31 cellular contexts compared by ENCODE assay signal in genomic region chr5:107129051-107129450, GRCh38.
DNase-seq lines count a peak whose midpoint lies in the region; ATAC-seq and TF ChIP-seq lines count a peak whose summit lies in the region.
"Had no signal": no experiment of that assay in that cellular context is flagged by ENCODE, and none has a peak within 500 bp of the region (broad histone marks: within the 10 kb centered on the region; RNA-seq: fewer than 3 reads in every experiment).

No MANE protein-coding gene starts in this region.

- H2BK15ac ChIP-seq in mesenchymal stem cell (ENCODE audit: low read depth, poor library complexity, severe bottlenecking) = no peak overlapping the region

- no peak overlapping the region for H2BK12ac ChIP-seq in mesenchymal stem cell (ENCODE audit: low read length in 2 of 2)

- no peak for TF ChIP-seq RAD21 in SK-N-SH (IDR thresholded peaks at IDR 0.05; ENCODE audit: low read length)

- in situ Hi-C loops in GM13976 (cut with MboI; ENCODE audit: low sequenced_read_pairs, unreplicated experiment) = no loop called here

- H2AFZ ChIP-seq in SK-N-SH (ENCODE audit: low read depth) (no peak overlapping the region), mesenchymal stem cell (ENCODE audit: low read depth, low read length) (no peak overlapping the region)
- H2AFZ ChIP-seq: GM23338 had no signal

- H3K4me1 Mint-ChIP-seq in activated T-cell treated with anti-CD3 and anti-CD28 coated beads, Interleukin-2, amount 50 U/mL, for 72 hours (ENCODE audit: low read depth) = no peaks in the 10 kb centered on the region
- H3K4me1 Mint-ChIP-seq: activated CD4-positive, alpha-beta T cell treated with anti-CD3 and anti-CD28 coated beads, Interleukin-2, amount 10 ng/mL, durations not matched to agents 7 days and 5 days; activated naive CD4-positive, alpha-beta T cell treated with anti-CD3 and anti-CD28 coated beads, Interleukin-2, amount 50 U/mL, for 24 hours; GM23338 had no signal

- CTCF ChIA-PET in SK-N-SH (lab: Yijun Ruan, JAX) = no interaction called here

- no peaks in the 10 kb centered on the region for H3K36me3 Mint-ChIP-seq in activated T-cell treated with anti-CD3 and anti-CD28 coated beads, Interleukin-2, amount 50 U/mL, for 72 hours (ENCODE audit: insufficient read depth in 2 of 2)
- H3K36me3 Mint-ChIP-seq: activated naive CD4-positive, alpha-beta T cell treated with anti-CD3 and anti-CD28 coated beads, Interleukin-2, amount 50 U/mL, for 24 hours had no signal

- H3K79me1 ChIP-seq in mesenchymal stem cell (replicated peaks; ENCODE audit: low read length, poor library complexity, severe bottlenecking) = no peaks in the 10 kb centered on the region

- H3K9me2 ChIP-seq in SK-N-SH = no peaks in the 10 kb centered on the region

- H3K27me3 Mint-ChIP-seq in activated T-cell treated with anti-CD3 and anti-CD28 coated beads, Interleukin-2, amount 50 U/mL, for 72 hours (ENCODE audit: low read depth) = no peaks in the 10 kb centered on the region
- H3K27me3 Mint-ChIP-seq: activated CD4-positive, alpha-beta T cell treated with anti-CD3 and anti-CD28 coated beads, Interleukin-2, amount 10 ng/mL, durations not matched to agents 7 days and 5 days; activated naive CD4-positive, alpha-beta T cell treated with anti-CD3 and anti-CD28 coated beads, Interleukin-2, amount 50 U/mL, for 24 hours had no signal

- H3K14ac ChIP-seq in mesenchymal stem cell (ENCODE audit: low read length in 2 of 2) = no peak overlapping the region

- H3K4me3 ChIP-seq in SK-N-SH (ENCODE audit: low read depth in 2 of 2, low read length in 1 of 2) (no peak overlapping the region), choroid plexus epithelial cell (ENCODE audit: low read depth, low read length) (no peak overlapping the region), mesenchymal stem cell (ENCODE audit: insufficient read depth in 1 of 2, low read depth in 1 of 2, low read length in 2 of 2) (no peak overlapping the region)
- H3K4me3 ChIP-seq: ascending aorta, BLaER1, colonic mucosa, esophagus squamous epithelium, GM23338, prostate gland, sigmoid colon, stomach, upper lobe of right lung had no signal

- TF ChIP-seq CTCF in SK-N-SH (IDR thresholded peaks at IDR 0.05) (no peak), choroid plexus epithelial cell (conservative IDR thresholded peaks at IDR 0.05; ENCODE audit: low read depth, low read length) (no peak), GM13976 (IDR thresholded peaks at IDR 0.05; ENCODE audit: borderline replicate concordance, control extremely low read depth, extremely low read depth, insufficient read depth, missing control alignments) (no peak)

- no peak overlapping the region for H3K4ac ChIP-seq in mesenchymal stem cell (ENCODE audit: low read depth in 1 of 2, low read length in 2 of 2)

- H3K9me3 Mint-ChIP-seq in activated T-cell treated with anti-CD3 and anti-CD28 coated beads, Interleukin-2, amount 50 U/mL, for 72 hours = peaks cover 2 to 6% of the 10 kb centered on the region in 2 donors
- H3K9me3 Mint-ChIP-seq: activated CD4-positive, alpha-beta T cell treated with anti-CD3 and anti-CD28 coated beads, Interleukin-2, amount 10 ng/mL, durations not matched to agents 7 days and 5 days had no signal

- H2BK5ac ChIP-seq in mesenchymal stem cell (ENCODE audit: low read depth, low read length, poor library complexity, severe bottlenecking) = no peak overlapping the region

- no peak overlapping the region for H4K91ac ChIP-seq in mesenchymal stem cell (ENCODE audit: low read length)

- H3K9ac ChIP-seq in SK-N-SH = no peak overlapping the region
- no peak overlapping the region for H3K9ac ChIP-seq in mesenchymal stem cell (ENCODE audit: low read length)
- H3K9ac ChIP-seq: BLaER1 had no signal

- H3K9me3 ChIP-seq in SK-N-SH = peaks cover 9% of the 10 kb centered on the region; the same call in 1 of the 2 replicates
- H3K9me3 ChIP-seq in mesenchymal stem cell (ENCODE audit: control insufficient read depth, low read length) = peaks cover 14% of the 10 kb centered on the region
- H3K9me3 ChIP-seq: ascending aorta, BLaER1, colonic mucosa, esophagus squamous epithelium, prostate gland, sigmoid colon, stomach, upper lobe of right lung had no signal

- H3K4me3 Mint-ChIP-seq in activated T-cell treated with anti-CD3 and anti-CD28 coated beads, Interleukin-2, amount 50 U/mL, for 72 hours = no peak overlapping the region
- H3K4me3 Mint-ChIP-seq: activated CD4-positive, alpha-beta T cell treated with anti-CD3 and anti-CD28 coated beads, Interleukin-2, amount 10 ng/mL, durations not matched to agents 7 days and 5 days; activated naive CD4-positive, alpha-beta T cell treated with anti-CD3 and anti-CD28 coated beads, Interleukin-2, amount 50 U/mL, for 24 hours; GM23338 had no signal

- H3K27ac Mint-ChIP-seq in activated T-cell treated with anti-CD3 and anti-CD28 coated beads, Interleukin-2, amount 50 U/mL, for 72 hours = no peak overlapping the region
- H3K27ac Mint-ChIP-seq: activated CD4-positive, alpha-beta T cell treated with anti-CD3 and anti-CD28 coated beads, Interleukin-2, amount 10 ng/mL, durations not matched to agents 7 days and 5 days; activated naive CD4-positive, alpha-beta T cell treated with anti-CD3 and anti-CD28 coated beads, Interleukin-2, amount 50 U/mL, for 24 hours; GM23338 had no signal

- H2AK5ac ChIP-seq in mesenchymal stem cell (ENCODE audit: low read length, severe bottlenecking) = no peak overlapping the region

- no peaks in the 10 kb centered on the region for H3K79me2 ChIP-seq in SK-N-SH (ENCODE audit: insufficient read depth)

- H3K4me2 ChIP-seq in SK-N-SH (no peak overlapping the region), mesenchymal stem cell (ENCODE audit: low read length, poor library complexity, severe bottlenecking) (no peak overlapping the region)
- H3K4me2 ChIP-seq: BLaER1, GM23338 had no signal

- H3K27me3 ChIP-seq in SK-N-SH (ENCODE audit: insufficient read depth) (no peaks in the 10 kb centered on the region), mesenchymal stem cell (ENCODE audit: control insufficient read depth in 1 of 2, insufficient read depth in 1 of 2, low read length in 2 of 2) (no peaks in the 10 kb centered on the region)
- H3K27me3 ChIP-seq: ascending aorta, BLaER1, colonic mucosa, esophagus squamous epithelium, sigmoid colon, stomach, upper lobe of right lung had no signal

- no peak overlapping the region for H3K18ac ChIP-seq in mesenchymal stem cell (ENCODE audit: low read depth in 1 of 2, low read length in 2 of 2)

- no peaks in the 10 kb centered on the region for H4K20me1 ChIP-seq in SK-N-SH (ENCODE audit: insufficient read depth)
- H4K20me1 ChIP-seq: BLaER1 had no signal

- DNase-seq in H4 (ENCODE audit: low spot score) (peak; percentile 34), SK-N-SH (no peak), choroid plexus epithelial cell (ENCODE audit: low read depth) (peak; percentile 81), kidney glomerular epithelial cell (lab: John Stamatoyannopoulos, UW) (peak; percentile 24), mesenchymal stem cell (no peak), GM13976 (ENCODE audit: low spot score) (no peak)
- DNase-seq in activated T-cell treated with anti-CD3 and anti-CD28 coated beads, Interleukin-2, amount 50 U/mL, for 72 hours = no peak
- DNase-seq: ACHN; activated CD4-positive, alpha-beta T cell treated with anti-CD3 and anti-CD28 coated beads, Interleukin-2, amount 10 ng/mL, durations not matched to agents 7 days and 5 days; colonic mucosa; DMS53; esophagus squamous epithelium; GF-D8; head of caudate nucleus; Kasumi-1; left cardiac atrium; NCI-H1048; NCI-H187 treated with DMSO at 0.1 percent for 48 hours; NCI-H345; sigmoid colon; stimulated activated CD4-positive, alpha-beta T cell treated with anti-CD3 and anti-CD28 coated beads, Interleukin-15, amount 100 ng/mL, for 24 hours; stomach; T1000; upper lobe of right lung had no signal

- WGBS in SK-N-SH (ENCODE audit: low lambda C conversion rate) = 0% methylated on average over 1 of the region's 1 CpG
- WGBS in mesenchymal stem cell = 50% methylated on average over 1 of the region's 1 CpG

- POLR2A ChIA-PET in SK-N-SH (lab: Yijun Ruan, JAX) = no interaction called here

- no peak overlapping the region for H3K23ac ChIP-seq in mesenchymal stem cell (ENCODE audit: low read length in 2 of 2)

- no peak for ATAC-seq in activated T-cell treated with anti-CD3 and anti-CD28 coated beads, Interleukin-2, amount 50 U/mL, for 72 hours (replicated peaks in 1 of 2)
- no peak for ATAC-seq in esophagus mucosa
- ATAC-seq: GM23338, Right ventricle myocardium inferior, upper lobe of right lung had no signal

- TF ChIP-seq EP300 in SK-N-SH (IDR thresholded peaks at IDR 0.05; ENCODE audit: borderline replicate concordance in 1 of 2, low read depth in 1 of 2, low read length in 1 of 2) = no peak

- H3K4me1 ChIP-seq in SK-N-SH (ENCODE audit: control insufficient read depth in 1 of 2, insufficient read depth in 2 of 2, low read depth in 1 of 2, low read length in 1 of 2) (peaks cover 0 to 7% of the 10 kb centered on the region in 2 experiments; a peak in 1 of 4 replicates), mesenchymal stem cell (ENCODE audit: control insufficient read depth, insufficient read depth, low read depth, low read length) (no peaks in the 10 kb centered on the region)
- H3K4me1 ChIP-seq: ascending aorta, BLaER1, colonic mucosa, esophagus squamous epithelium, prostate gland, upper lobe of right lung had no signal

- no peak overlapping the region for H2BK120ac ChIP-seq in mesenchymal stem cell (ENCODE audit: low read depth, low read length)

- H3K36me3 ChIP-seq in SK-N-SH (replicated peaks in 1 of 2; ENCODE audit: control insufficient read depth in 1 of 2, insufficient read depth in 2 of 2, low read length in 1 of 2) = no peaks in the 10 kb centered on the region
- H3K36me3 ChIP-seq in mesenchymal stem cell (ENCODE audit: control insufficient read depth in 1 of 2, insufficient read depth in 2 of 2, low read depth in 1 of 2, low read length in 2 of 2) = no peaks in the 10 kb centered on the region
- H3K36me3 ChIP-seq: ascending aorta, BLaER1, colonic mucosa, esophagus squamous epithelium, prostate gland, sigmoid colon, stomach, upper lobe of right lung had no signal

- H3K27ac ChIP-seq in SK-N-SH (ENCODE audit: low read depth in 2 of 2, low read length in 1 of 2) = no peak overlapping the region
- no peak overlapping the region for H3K27ac ChIP-seq in mesenchymal stem cell (ENCODE audit: low read length, poor library complexity, severe bottlenecking)
- H3K27ac ChIP-seq: ascending aorta, BLaER1, colonic mucosa, esophagus squamous epithelium, prostate gland, sigmoid colon, stomach, upper lobe of right lung had no signal

- H3F3A ChIP-seq in SK-N-SH (replicated peaks; ENCODE audit: insufficient read depth) = peaks cover 3% of the 10 kb centered on the region

- H4K8ac ChIP-seq in mesenchymal stem cell (ENCODE audit: low read length) = no peak overlapping the region

Comparison
In these comparisons a context has a peak if more than half of its experiments do, and no peak if none do; other contexts are left out.
1. DNase-seq: peak in H4 (single experiment), choroid plexus epithelial cell (single experiment) and kidney glomerular epithelial cell (single experiment); none in SK-N-SH (single experiment), activated T-cell treated with anti-CD3 and anti-CD28 coated beads, Interleukin-2, amount 50 U/mL, for 72 hours (0 of 2), mesenchymal stem cell (single experiment) and GM13976 (single experiment).